ENCODE assay signal across 12 cellular contexts in the genomic region with DNA sequence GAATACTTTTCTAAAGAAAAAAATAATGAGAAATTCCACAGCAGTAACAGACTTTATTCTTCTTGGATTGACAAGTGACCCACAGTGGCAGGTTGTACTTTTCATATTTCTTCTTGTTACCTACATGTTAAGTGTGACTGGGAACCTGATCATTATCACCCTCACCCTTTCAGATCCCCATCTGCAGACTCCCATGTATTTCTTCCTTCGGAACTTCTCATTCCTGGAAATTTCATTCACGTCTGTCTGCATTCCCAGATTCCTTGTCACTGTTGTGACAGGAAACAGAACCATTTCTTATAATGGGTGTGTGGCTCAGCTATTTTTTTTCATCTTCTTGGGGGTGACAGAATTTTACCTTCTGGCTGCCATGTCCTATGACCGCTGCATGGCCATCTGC. TPM values are rescaled to one million over a fixed set of nuclear protein-coding genes. Genes with fewer than 3 reads are reported as not detected.
"Had no signal": no experiment of that assay in that cellular context is flagged by ENCODE, and none has a peak within 500 bp of the region (broad histone marks: within the 10 kb centered on the region; RNA-seq: fewer than 3 reads in every experiment).

No MANE protein-coding gene starts in this region.

- H3K27ac Mint-ChIP-seq: GM23338, H9, HFFc6 had no signal

- H2AFZ ChIP-seq: GM23248 had no signal

- H3K4me1 Mint-ChIP-seq: GM23338, H9 had no signal

- H3K9ac ChIP-seq: GM23248 had no signal

- H3K36me3 ChIP-seq: HAP-1 had no signal

- H3K9me3 ChIP-seq: HAP-1 had no signal

- ATAC-seq: GM23338, HCT116 had no signal

- H3K4me2 ChIP-seq: GM23338 had no signal

- DNase-seq: GM23248, GOT3, H7, H9, HCEC 1CT, HFFc6 had no signal

- H3K4me1 ChIP-seq: HAP-1 had no signal

- H3K4me3 ChIP-seq: GM23248, GM23338, HAP-1 had no signal

- H3K4me3 Mint-ChIP-seq: GM23338, H9, HFFc6 had no signal

- FAIRE-seq: H1, H54 had no signal

- H3K9me3 Mint-ChIP-seq: GM23338, H9 had no signal

- H3K27ac ChIP-seq: GM23248 had no signal

RNA-seq across cellular contexts. Expression of a gene that starts 2.3 kb away (rescaled TPM):
- total RNA-seq: GM23248, GM23338, H1, H4, H7, H9, HFFc6 had no signal
- polyA plus RNA-seq: GM23248, GM23338, H1 had no signal

RNA-seq across cellular contexts. Expression of a gene that starts 34.5 kb away (rescaled TPM):
- total RNA-seq: GM23248, GM23338, H1, H4, H7, H9, HFFc6 had no signal
- polyA plus RNA-seq: GM23248, GM23338, H1 had no signal

RNA-seq across cellular contexts. Expression of a gene that starts 35.2 kb away (rescaled TPM):
- total RNA-seq: GM23248, GM23338, H1, H4, H7, H9, HFFc6 had no signal
- polyA plus RNA-seq: GM23248, GM23338, H1 had no signal

RNA-seq across cellular contexts. Expression of a gene that starts 50.9 kb away (rescaled TPM):
- total RNA-seq: GM23248, GM23338, H1, H4, H7, H9, HFFc6 had no signal
- polyA plus RNA-seq: GM23248, GM23338, H1 had no signal
